1 cellular context compared by ENCODE assay signal in the genomic region with DNA sequence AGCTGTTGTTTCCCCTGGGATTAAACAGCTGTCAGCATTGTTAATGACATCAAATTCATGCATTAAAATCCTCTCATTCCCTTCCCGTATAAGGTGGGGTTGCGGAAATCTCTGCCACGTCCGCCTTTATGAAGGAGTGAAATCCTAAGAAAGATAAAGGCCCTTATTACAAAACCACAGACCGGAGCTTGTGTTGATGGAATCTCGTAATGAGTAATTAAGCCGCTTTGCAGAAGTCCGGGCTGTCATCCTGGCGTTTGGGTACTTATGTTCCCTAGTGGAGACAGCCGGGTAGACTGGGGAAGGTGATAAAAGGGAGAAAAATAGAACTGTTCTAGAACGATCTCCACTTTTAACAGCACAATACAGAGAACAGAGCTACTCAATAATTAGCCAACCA.
TF ChIP-seq lines count a peak whose summit lies in the region.

No MANE protein-coding gene starts in this region.

TF ChIP-seq in K562, 482 proteins besides CTCF, POLR2A, EP300 and RAD21:
- TF ChIP-seq BMI1 (IDR thresholded peaks at IDR 0.05; ENCODE audit: low read length) (0 out of 2 replicates have a peak, but pooled peaks have one; percentile 4), ELF2 (CRISPR knock-in tag; IDR thresholded peaks at IDR 0.05) (no peak)
